Comparison of ENCODE assay signal across 1 cellular context in genomic region chr4:188930822-188931221, GRCh38.
TF ChIP-seq lines count a peak whose summit lies in the region.

No MANE protein-coding gene starts in this region.

TF ChIP-seq in HCT116, 20 proteins besides CTCF, POLR2A, EP300 and RAD21 (continued from another document):
- TF ChIP-seq REST (IDR thresholded peaks at IDR 0.05; ENCODE audit: low read depth) (no peak), TCF7L2 (IDR thresholded peaks at IDR 0.05; ENCODE audit: borderline replicate concordance, extremely low read depth, insufficient read depth, insufficient read length) (no peak)
TF ChIP-seq in HCT116: peak in this region for 0.
